In the genomic region with DNA sequence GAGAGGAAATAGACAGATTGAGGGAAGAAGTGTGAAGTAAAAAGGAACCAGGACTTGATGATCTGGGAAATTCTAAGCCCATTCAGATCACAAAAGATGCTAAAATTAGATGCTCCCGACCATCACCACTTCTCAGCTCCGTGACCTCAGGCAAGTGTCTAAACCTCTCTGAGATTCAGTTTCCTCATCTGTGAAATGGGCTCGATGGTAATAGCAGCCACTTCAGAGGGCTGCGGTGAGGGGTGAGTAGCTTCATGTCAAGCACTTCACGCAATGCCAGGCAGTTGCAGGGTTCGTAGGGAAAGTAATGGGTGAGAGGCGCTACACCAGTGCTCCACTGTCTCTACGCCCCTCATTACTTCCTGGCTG, we compare ENCODE assay signal across 11 cellular contexts. TPM values are rescaled to one million over a fixed set of nuclear protein-coding genes. Genes with fewer than 3 reads are reported as not detected.
A peak's percentile ranks its signal among the peaks of the same experiment; 100 is the strongest.
DNase-seq lines count a peak whose midpoint lies in the region; ATAC-seq and TF ChIP-seq lines count a peak whose summit lies in the region.
"Had no signal": no experiment of that assay in that cellular context is flagged by ENCODE, and none has a peak within 500 bp of the region (broad histone marks: within the 10 kb centered on the region; RNA-seq: fewer than 3 reads in every experiment).

No MANE protein-coding gene starts in this region.

- peaks cover 5 to 8% of the 10 kb centered on the region in 2 donors for H3K4me1 ChIP-seq in breast epithelium
- H3K4me1 ChIP-seq in gastrocnemius medialis: peaks cover 10 to 12% of the 10 kb centered on the region in 2 donors

- H3K9me3 ChIP-seq in breast epithelium: peaks cover 0 to 7% of the 10 kb centered on the region in 2 donors
- H3K9me3 ChIP-seq in gastrocnemius medialis: no peaks in the 10 kb centered on the region

- no peaks in the 10 kb centered on the region for H3K36me3 ChIP-seq in breast epithelium
- no peaks in the 10 kb centered on the region for H3K36me3 ChIP-seq in gastrocnemius medialis

- peaks cover 29% of the 10 kb centered on the region for H3K4me1 Mint-ChIP-seq in activated CD4-positive, alpha-beta T cell treated with anti-CD3 and anti-CD28 coated beads for 36 hours
- H3K4me1 Mint-ChIP-seq in T-cell: peaks cover 23 to 28% (median 28%) of the 10 kb centered on the region in 3 donors

- H3K27me3 ChIP-seq in breast epithelium (no peaks in the 10 kb centered on the region), gastrocnemius medialis (no peaks in the 10 kb centered on the region)

- no peak for ATAC-seq in activated CD4-positive, alpha-beta T cell treated with anti-CD3 and anti-CD28 coated beads for 36 hours
- ATAC-seq in T-cell (replicated peaks in 1 of 4) (no peak), gastrocnemius medialis (no peak)

- H3K27ac ChIP-seq in breast epithelium (peak overlapping the region; percentile 74 to 99), gastrocnemius medialis (peak overlapping the region; percentile 26 to 98 (median 77))

- in situ Hi-C loops in gastrocnemius medialis (cut with MboI; ENCODE audit: low sequenced_read_pairs in 4 of 4): no loop called here

- peak overlapping the region; percentile 9 for H3K4me3 Mint-ChIP-seq in activated CD4-positive, alpha-beta T cell treated with anti-CD3 and anti-CD28 coated beads for 36 hours
- H3K4me3 Mint-ChIP-seq in T-cell: peak overlapping the region; percentile 49 to 91 (median 69)

- H3K27me3 Mint-ChIP-seq in activated CD4-positive, alpha-beta T cell treated with anti-CD3 and anti-CD28 coated beads for 36 hours: peaks cover 11% of the 10 kb centered on the region
- H3K27me3 Mint-ChIP-seq in T-cell: no peaks in the 10 kb centered on the region

- peak; percentile 41 for DNase-seq in activated CD4-positive, alpha-beta T cell treated with anti-CD3 and anti-CD28 coated beads for 36 hours
- DNase-seq in activated CD4-positive, alpha-beta T cell treated with anti-CD3 and anti-CD28 coated beads for 48 hours: no peak
- DNase-seq in T-cell (peak in 16 of 34 experiments; percentile 12 to 53 (median 33)), breast epithelium (ENCODE audit: low spot score in 2 of 2) (no peak), gastrocnemius medialis (no peak), NOMO-1 treated with DMSO at 0.1 percent for 48 hours (lab: John Stamatoyannopoulos, UW; ENCODE audit: unreplicated experiment) (no peak)
- no peak for DNase-seq in stimulated activated CD4-positive, alpha-beta T cell treated with anti-CD3 and anti-CD28 coated beads, Interleukin-1b, Interleukin-23, amount 100 ng/mL, for 48 hours
- no peak for DNase-seq in NK-92 treated with Interleukin-12 subunit alpha and Interleukin-12 subunit beta, amount 100 ng/mL, for 24 hours (lab: John Stamatoyannopoulos, UW)
- DNase-seq: activated effector memory CD4-positive, alpha-beta T cell treated with Interleukin-2 at 50 U/mL for 16 hours; NCI-H446 treated with DMSO at 0.1 percent for 48 hours; RPMI8226 had no signal

- no peaks in the 10 kb centered on the region for H3K36me3 Mint-ChIP-seq in activated CD4-positive, alpha-beta T cell treated with anti-CD3 and anti-CD28 coated beads for 36 hours (ENCODE audit: low read depth)
- no peaks in the 10 kb centered on the region for H3K36me3 Mint-ChIP-seq in T-cell

- H3K9me3 Mint-ChIP-seq in activated CD4-positive, alpha-beta T cell treated with anti-CD3 and anti-CD28 coated beads for 36 hours (ENCODE audit: low read depth): no peaks in the 10 kb centered on the region
- peaks cover 0 to 4% (median 3%) of the 10 kb centered on the region in 3 donors for H3K9me3 Mint-ChIP-seq in T-cell

- no peak for TF ChIP-seq CTCF in breast epithelium (IDR thresholded peaks at IDR 0.05)
- no peak for TF ChIP-seq CTCF in gastrocnemius medialis (IDR thresholded peaks at IDR 0.05 in 4 of 5, conservative IDR thresholded peaks at IDR 0.05 in 1 of 5)

- intact Hi-C loops in activated CD4-positive, alpha-beta T cell treated with anti-CD3 and anti-CD28 coated beads for 36 hours (cut with DNase I, micrococcal nuclease): no loop called here
- intact Hi-C loops in breast epithelium (cut with DNase I; ENCODE audit: low total_unique reads) (no loop called here), gastrocnemius medialis (cut with DNase I; ENCODE audit: low total_unique reads) (no loop called here)

- H3K27ac Mint-ChIP-seq in activated CD4-positive, alpha-beta T cell treated with anti-CD3 and anti-CD28 coated beads for 36 hours: peak overlapping the region; percentile 51
- H3K27ac Mint-ChIP-seq in T-cell: peak overlapping the region; percentile 58 to 76

- POLR2A ChIA-PET in activated CD4-positive, alpha-beta T cell treated with anti-CD3 and anti-CD28 coated beads for 36 hours (lab: Charles Lee): no interaction called here
- POLR2A ChIA-PET in T-cell (lab: Charles Lee): interaction anchor here in 1 of 2 donors (0.6 kb wide), 1 partner anchor 17 kb away, joined by 5 read pairs; no protein-coding TSS in a partner anchor

- CTCF ChIA-PET in activated CD4-positive, alpha-beta T cell treated with anti-CD3 and anti-CD28 coated beads for 36 hours (lab: Charles Lee): no interaction called here
- CTCF ChIA-PET in T-cell (lab: Charles Lee): interaction anchor here in 1 of 2 donors (0.6 kb wide), 1 partner anchor 82 kb away, joined by 7 read pairs; no protein-coding TSS in a partner anchor

- H3K4me3 ChIP-seq in breast epithelium (peak overlapping the region in 1 of 3 donors; percentile 94), gastrocnemius medialis (no peak overlapping the region)

- no peak for TF ChIP-seq POLR2A in breast epithelium (IDR thresholded peaks at IDR 0.05)
- TF ChIP-seq POLR2A in gastrocnemius medialis (IDR thresholded peaks at IDR 0.05): no peak

RNA-seq across cellular contexts. Expression of a gene that starts 9.0 kb away (rescaled TPM):
- 10 to 100 TPM; 20.5 to 22.6 TPM for total RNA-seq in activated CD4-positive, alpha-beta T cell treated with anti-CD3 and anti-CD28 coated beads for 36 hours
- total RNA-seq in T-cell: 10 to 100 TPM; 27.1 to 41.7 (median 37.2) TPM
- 10 to 100 TPM; 48.9 to 97.8 (median 73.1) TPM for total RNA-seq in breast epithelium
- 100 to 1,000 TPM in 3 of 4 donors, 10 to 100 TPM in 1; 90.2 to 403 (median 348) TPM for total RNA-seq in gastrocnemius medialis
